Comparison of ENCODE assay signal across 9 cellular contexts in genomic region chr18:13216732-13217465, GRCh38. TPM values are rescaled to one million over a fixed set of nuclear protein-coding genes. Genes with fewer than 3 reads are reported as not detected.
DNase-seq lines count a peak whose midpoint lies in the region; ATAC-seq and TF ChIP-seq lines count a peak whose summit lies in the region.
"Had no signal": no experiment of that assay in that cellular context is flagged by ENCODE, and none has a peak within 500 bp of the region (broad histone marks: within the 10 kb centered on the region; RNA-seq: fewer than 3 reads in every experiment).

No MANE protein-coding gene starts in this region.

- H3K9ac ChIP-seq in mammary epithelial cell (ENCODE audit: insufficient read depth, low read length): no peak overlapping the region

- no peaks in the 10 kb centered on the region for H3K79me2 ChIP-seq in mammary epithelial cell (ENCODE audit: insufficient read depth, low read length)

- DNase-seq in ELR (ENCODE audit: low read depth): peak; percentile 14
- DNase-seq in T-helper 2 cell: peak in 4 of 5 experiments; percentile 18 to 62 (median 26)
- DNase-seq in mammary epithelial cell: no peak
- DNase-seq in lower leg skin (ENCODE audit: low spot score in 2 of 2): peak in 1 of 2 donors; percentile 88
- peak; percentile 37 to 43 for DNase-seq in stimulated activated CD8-positive, alpha-beta memory T cell treated with anti-CD3 and anti-CD28 coated beads, Interleukin-2, amount 100 ng/mL, for 48 hours (ENCODE audit: low read depth in 2 of 2)
- no peak for DNase-seq in G401 (ENCODE audit: low spot score)

- no peaks in the 10 kb centered on the region for H3K36me3 ChIP-seq in mammary epithelial cell (ENCODE audit: insufficient read depth, low read length)

- no TSS peak for BruUV-seq in mammary epithelial cell (replicated peaks; lab: Mats Ljungman, UMichigan)

- no peak overlapping the region for H3K27ac ChIP-seq in mammary epithelial cell (ENCODE audit: insufficient read depth, low read depth, low read length)

- peak overlapping the region; percentile 65 for H3K4me2 ChIP-seq in mammary epithelial cell (ENCODE audit: insufficient read depth, low read depth, low read length)

- CTCF ChIA-PET in mammary epithelial cell (lab: Charles Lee; ENCODE audit: low non-redundant PET): interaction anchor here (0.6 kb wide), 1 partner anchor 351 kb away, joined by 3 read pairs; no protein-coding TSS in a partner anchor

- peaks cover 6% of the 10 kb centered on the region for H3K4me1 ChIP-seq in mammary epithelial cell (ENCODE audit: insufficient read depth, low read length)

- ATAC-seq in HG02852 (IDR thresholded peaks at IDR 0.05; ENCODE audit: unreplicated experiment) (peak; percentile 46), GM21390 (IDR thresholded peaks at IDR 0.05; ENCODE audit: unreplicated experiment) (no peak)

- intact Hi-C loops in mammary epithelial cell (cut with micrococcal nuclease): loop anchor here (1.0 to 2.0 kb wide), 3 partner anchors 314 to 584 kb away; no protein-coding TSS in a partner anchor
- intact Hi-C loops in lower leg skin (cut with DNase I; ENCODE audit: low total_unique reads): loop anchor here (5.0 kb wide), 2 partner anchors 310 to 415 kb away; no protein-coding TSS in a partner anchor

- H4K20me1 ChIP-seq in mammary epithelial cell (ENCODE audit: insufficient read depth, low read length): no peaks in the 10 kb centered on the region

- dilution Hi-C loops in mammary epithelial cell (cut with HindIII; ENCODE audit: low sequenced_read_pairs): no loop called here

- no peak overlapping the region for H2AFZ ChIP-seq in mammary epithelial cell (ENCODE audit: low read depth, low read length)

- H3K9me3 ChIP-seq in mammary epithelial cell (replicated peaks; ENCODE audit: insufficient read depth, low read length): no peaks in the 10 kb centered on the region

- 6% methylated on average over 28 of the region's 59 CpGs for WGBS in mammary epithelial cell (ENCODE audit: low coverage, missing lambda C conversion rate)
- 7 to 8% methylated on average over 8 to 11 of the region's 59 CpGs for WGBS in lower leg skin, 2 donors

- H3K4me3 ChIP-seq in mammary epithelial cell (replicated peaks in 1 of 3; ENCODE audit: insufficient read depth in 1 of 3, low read depth in 2 of 3, low read length in 3 of 3) (no peak overlapping the region), lower leg skin (ENCODE audit: low read depth, poor library complexity, severe bottlenecking) (peak overlapping the region; percentile 71)

- TF ChIP-seq POLR2A in lower leg skin (IDR thresholded peaks at IDR 0.05): no peak

- in situ Hi-C loops in mammary epithelial cell (cut with MboI; ENCODE audit: low sequenced_read_pairs in 2 of 2) (no loop called here), G401 (cut with HindIII; ENCODE audit: low sequenced_read_pairs) (no loop called here)

- H3K27me3 ChIP-seq in mammary epithelial cell (ENCODE audit: insufficient read depth, low read length): peaks cover 24% of the 10 kb centered on the region

- TF ChIP-seq CTCF in mammary epithelial cell (conservative IDR thresholded peaks at IDR 0.05 in 1 of 2, IDR thresholded peaks at IDR 0.05 in 1 of 2; ENCODE audit: extremely low read depth in 1 of 2, insufficient read depth in 1 of 2, low read depth in 1 of 2, low read length in 2 of 2) (no peak), lower leg skin (IDR thresholded peaks at IDR 0.05) (no peak)

RNA-seq across cellular contexts. Expression of gene LDLRAD4, which starts 1.7 kb away (rescaled TPM):
- total RNA-seq in mammary epithelial cell (under 1 TPM in 1 of 2 donors, not detected in 1; 0.17 TPM), lower leg skin (10 to 100 TPM in 2 of 4 donors, 1 to 10 TPM in 2; 2.7 to 22.5 (median 10.8) TPM)
- not detected for polyA plus RNA-seq in mammary epithelial cell
- not detected for polyA minus RNA-seq in mammary epithelial cell
- 0.06 TPM in 1 of 2 replicates, not detected in the other for total RNA-seq in G401 (2014; rRNA removed; shearing (Covaris generic))
- total RNA-seq: HT1080 had no signal

Comparison
In these comparisons a context has a peak if more than half of its experiments do, and no peak if none do; other contexts are left out.
1. DNase-seq: peak in ELR (single experiment), T-helper 2 cell (4 of 5) and stimulated activated CD8-positive, alpha-beta memory T cell treated with anti-CD3 and anti-CD28 coated beads, Interleukin-2, amount 100 ng/mL, for 48 hours (2 of 2); none in mammary epithelial cell (single experiment) and G401 (single experiment).